30 cellular contexts compared by ENCODE assay signal in genomic region chr6:43405354-43405753, GRCh38. TPM values are rescaled to one million over a fixed set of nuclear protein-coding genes. Genes with fewer than 3 reads are reported as not detected.
DNase-seq lines count a peak whose midpoint lies in the region; ATAC-seq and TF ChIP-seq lines count a peak whose summit lies in the region.
"Had no signal": no experiment of that assay in that cellular context is flagged by ENCODE, and none has a peak within 500 bp of the region (broad histone marks: within the 10 kb centered on the region; RNA-seq: fewer than 3 reads in every experiment).

No MANE protein-coding gene starts in this region.

- H2AFZ ChIP-seq in hepatocyte, result no peak overlapping the region

- H3K9me3 ChIP-seq in RWPE2 (ENCODE audit: severe bottlenecking), result no peaks in the 10 kb centered on the region
- H3K9me3 ChIP-seq in mesodermal cell (ENCODE audit: control insufficient read depth, low read length), result no peaks in the 10 kb centered on the region
- no peaks in the 10 kb centered on the region for H3K9me3 ChIP-seq in hepatocyte (ENCODE audit: low read depth)
- H3K9me3 ChIP-seq: esophagus muscularis mucosa, SJCRH30, thoracic aorta had no signal

- peak; percentile 66 for ATAC-seq in RWPE2 (ENCODE audit: low read depth)
- no peak for ATAC-seq in HG02763 (IDR thresholded peaks at IDR 0.05; ENCODE audit: unreplicated experiment)
- ATAC-seq: effector memory CD8-positive, alpha-beta T cell; naive thymus-derived CD4-positive, alpha-beta T cell; sciatic nerve; stimulated activated naive CD8-positive, alpha-beta T cell treated with anti-CD3 and anti-CD28 coated beads, Interleukin-15, amount 100 ng/mL, for 72 hours had no signal

- no peaks in the 10 kb centered on the region for H3K79me2 ChIP-seq in hepatocyte

- no peaks in the 10 kb centered on the region for H4K20me1 ChIP-seq in hepatocyte (ENCODE audit: insufficient read depth, poor library complexity, severe bottlenecking)

- H3K27me3 Mint-ChIP-seq in HFFc6 (ENCODE audit: insufficient read depth), result peaks cover 26% of the 10 kb centered on the region
- H3K27me3 Mint-ChIP-seq: progenitor cell of endocrine pancreas; stimulated activated naive CD8-positive, alpha-beta T cell treated with anti-CD3 and anti-CD28 coated beads, Interleukin-15, amount 100 ng/mL, for 72 hours had no signal

- no peak overlapping the region for H3K27ac ChIP-seq in RWPE2 (ENCODE audit: poor library complexity, severe bottlenecking)
- peak overlapping the region; percentile 10 for H3K27ac ChIP-seq in mesodermal cell (ENCODE audit: low read depth, low read length, severe bottlenecking)
- no peak overlapping the region for H3K27ac ChIP-seq in hepatocyte
- H3K27ac ChIP-seq: esophagus muscularis mucosa, SJCRH30, thoracic aorta, WERI-Rb-1 had no signal

- H3K36me3 Mint-ChIP-seq in HFFc6 (ENCODE audit: low read depth), result no peaks in the 10 kb centered on the region
- H3K36me3 Mint-ChIP-seq: activated naive CD8-positive, alpha-beta T cell treated with anti-CD3 and anti-CD28 coated beads for 36 hours had no signal

- H3K4me3 ChIP-seq in RWPE2 (ENCODE audit: severe bottlenecking) (no peak overlapping the region), fibroblast of pulmonary artery (replicated peaks; ENCODE audit: low read depth, low read length) (no peak overlapping the region), mesodermal cell (ENCODE audit: extremely low read depth, insufficient read depth, low read length, poor library complexity, severe bottlenecking) (no peak overlapping the region), hepatocyte (no peak overlapping the region)
- H3K4me3 ChIP-seq: esophagus muscularis mucosa, SJCRH30, thoracic aorta had no signal

- DNase-seq in HFFc6 (peak; percentile 29), RWPE2 (ENCODE audit: low spot score) (no peak), fibroblast of pulmonary artery (ENCODE audit: low read depth) (peak; percentile 6), HK-2 (ENCODE audit: unreplicated experiment) (no peak), hepatocyte (ENCODE audit: low spot score) (no peak), islet precursor cell (no peak)
- DNase-seq: activated CD4-positive, alpha-beta T cell treated with anti-CD3 and anti-CD28 coated beads for 48 hours; activated naive CD8-positive, alpha-beta T cell treated with anti-CD3 and anti-CD28 coated beads for 36 hours; C1 segment of cervical spinal cord; COR-L47; DMS79; effector memory CD8-positive, alpha-beta T cell; KG1; naive thymus-derived CD4-positive, alpha-beta T cell; NCI-H1436 treated with DMSO at 0.1 percent for 48 hours; NCI-H2081 treated with DMSO at 0.1 percent for 48 hours; NCI-H2227 treated with DMSO at 0.1 percent for 48 hours; NCI-H69; nucleus accumbens; SJCRH30; stimulated activated CD8-positive, alpha-beta memory T cell treated with anti-CD3 and anti-CD28 coated beads, Interleukin-4, amount 100 ng/mL, for 48 hours; stimulated activated naive CD8-positive, alpha-beta T cell treated with anti-CD3 and anti-CD28 coated beads, Interleukin-15, amount 100 ng/mL, for 72 hours; WERI-Rb-1 had no signal

- no peak overlapping the region for H3K4me2 ChIP-seq in hepatocyte

- no peak overlapping the region for H3K27ac Mint-ChIP-seq in HFFc6
- H3K27ac Mint-ChIP-seq: activated naive CD8-positive, alpha-beta T cell treated with anti-CD3 and anti-CD28 coated beads for 36 hours; effector memory CD8-positive, alpha-beta T cell; naive thymus-derived CD4-positive, alpha-beta T cell; progenitor cell of endocrine pancreas had no signal

- H3K4me3 Mint-ChIP-seq in HFFc6, result no peak overlapping the region
- H3K4me3 Mint-ChIP-seq: activated naive CD8-positive, alpha-beta T cell treated with anti-CD3 and anti-CD28 coated beads for 36 hours; central memory CD8-positive, alpha-beta T cell; effector memory CD8-positive, alpha-beta T cell; naive thymus-derived CD4-positive, alpha-beta T cell; stimulated activated naive CD8-positive, alpha-beta T cell treated with anti-CD3 and anti-CD28 coated beads, Interleukin-15, amount 100 ng/mL, for 72 hours had no signal

- H3K9me2 ChIP-seq in hepatocyte (replicated peaks; ENCODE audit: insufficient read depth), result no peaks in the 10 kb centered on the region

- WGBS in mesodermal cell (ENCODE audit: insufficient coverage in 2 of 2), 2 experiments, result 20 to 83% methylated on average over 1 to 2 of the region's 3 CpGs
- 38% methylated on average over 3 of the region's 3 CpGs for WGBS in hepatocyte (ENCODE audit: low lambda C conversion rate, missing lambda C conversion rate)

- TF ChIP-seq CTCF in HFFc6 (IDR thresholded peaks at IDR 0.05) (no peak), RWPE2 (IDR thresholded peaks at IDR 0.05; ENCODE audit: poor library complexity, severe bottlenecking) (no peak), fibroblast of pulmonary artery (IDR thresholded peaks at IDR 0.05; ENCODE audit: low read length, missing control alignments) (no peak), hepatocyte (IDR thresholded peaks at IDR 0.05; ENCODE audit: poor library complexity) (no peak)

- H3K27me3 ChIP-seq in RWPE2 (ENCODE audit: insufficient read depth, poor library complexity, severe bottlenecking), result no peaks in the 10 kb centered on the region
- no peaks in the 10 kb centered on the region for H3K27me3 ChIP-seq in hepatocyte
- H3K27me3 ChIP-seq: SJCRH30 had no signal

- H3K36me3 ChIP-seq in RWPE2 (ENCODE audit: low read depth) (no peaks in the 10 kb centered on the region), mesodermal cell (ENCODE audit: control insufficient read depth, insufficient read depth, low read length) (no peaks in the 10 kb centered on the region), hepatocyte (replicated peaks; ENCODE audit: insufficient read depth, low read depth) (no peaks in the 10 kb centered on the region)
- H3K36me3 ChIP-seq: esophagus muscularis mucosa, SJCRH30, thoracic aorta, WERI-Rb-1 had no signal

- no peaks in the 10 kb centered on the region for H3K4me1 ChIP-seq in RWPE2 (ENCODE audit: insufficient read depth, poor library complexity, severe bottlenecking)
- no peaks in the 10 kb centered on the region for H3K4me1 ChIP-seq in mesodermal cell (ENCODE audit: control insufficient read depth, insufficient read depth, low read length, poor library complexity, severe bottlenecking)
- H3K4me1 ChIP-seq in hepatocyte (ENCODE audit: insufficient read depth), result no peaks in the 10 kb centered on the region
- H3K4me1 ChIP-seq: esophagus muscularis mucosa, SJCRH30 had no signal

- peaks cover 11% of the 10 kb centered on the region for H3K4me1 Mint-ChIP-seq in HFFc6 (ENCODE audit: low read depth)
- H3K4me1 Mint-ChIP-seq: activated naive CD8-positive, alpha-beta T cell treated with anti-CD3 and anti-CD28 coated beads for 36 hours; central memory CD8-positive, alpha-beta T cell; stimulated activated naive CD8-positive, alpha-beta T cell treated with anti-CD3 and anti-CD28 coated beads, Interleukin-15, amount 100 ng/mL, for 72 hours had no signal

- H3K9me3 Mint-ChIP-seq in HFFc6, result peaks cover 4% of the 10 kb centered on the region; the same call in 1 of the 2 replicates
- H3K9me3 Mint-ChIP-seq: activated naive CD8-positive, alpha-beta T cell treated with anti-CD3 and anti-CD28 coated beads for 36 hours; central memory CD8-positive, alpha-beta T cell; effector memory CD8-positive, alpha-beta T cell; stimulated activated naive CD8-positive, alpha-beta T cell treated with anti-CD3 and anti-CD28 coated beads, Interleukin-15, amount 100 ng/mL, for 72 hours had no signal

RNA-seq across cellular contexts. Expression of gene ABCC10, which starts 22.0 kb away (rescaled TPM):
- 10 to 100 TPM; 26.2 to 41.6 (median 30.3) TPM for total RNA-seq in HFFc6 (2021; fragmentation: NEBNext Ultra II Directional; extraction: Animal tissue kit (Norgen Biotek cat#: 25700))
- polyA plus RNA-seq in mesodermal cell (2013, experiment 1 of 2), result 22.1 TPM
- 21.4 TPM for polyA plus RNA-seq in mesodermal cell (2013, experiment 2 of 2)
- total RNA-seq in hepatocyte, result 16.7 and 17.6 TPM in 2 replicates
- 33.3 and 41.3 TPM in 2 replicates for polyA plus RNA-seq in hepatocyte

RNA-seq across cellular contexts. Expression of gene ZNF318, which starts 35.9 kb away (rescaled TPM):
- total RNA-seq in HFFc6 (2021; fragmentation: NEBNext Ultra II Directional; extraction: Animal tissue kit (Norgen Biotek cat#: 25700)), result 10 to 100 TPM; 11.1 to 13.3 (median 11.8) TPM
- polyA plus RNA-seq in mesodermal cell (2013, experiment 1 of 2), result 24.1 TPM
- polyA plus RNA-seq in mesodermal cell (2013, experiment 2 of 2), result 22.7 TPM
- 13.4 and 14.4 TPM in 2 replicates for total RNA-seq in hepatocyte
- 6.4 and 6.9 TPM in 2 replicates for polyA plus RNA-seq in hepatocyte

RNA-seq across cellular contexts. Expression of gene DLK2, which starts 50.0 kb away (rescaled TPM):
- 1 to 10 TPM; 1.8 to 2.9 (median 2.2) TPM for total RNA-seq in HFFc6 (2021; fragmentation: NEBNext Ultra II Directional; extraction: Animal tissue kit (Norgen Biotek cat#: 25700))
- 1.0 TPM for polyA plus RNA-seq in mesodermal cell (2013, experiment 1 of 2)
- 1.1 TPM for polyA plus RNA-seq in mesodermal cell (2013, experiment 2 of 2)
- total RNA-seq in hepatocyte, result 0.33 and 0.60 TPM in 2 replicates
- 1.8 and 2.1 TPM in 2 replicates for polyA plus RNA-seq in hepatocyte
- total RNA-seq: thoracic aorta had no signal

Comparison
In these comparisons a context has a peak if more than half of its experiments do, and no peak if none do; other contexts are left out.
1. DNase-seq: peak in HFFc6 (single experiment) and fibroblast of pulmonary artery (single experiment); none in RWPE2 (single experiment), HK-2 (single experiment), hepatocyte (single experiment) and islet precursor cell (single experiment).